ENCODE assay signal across 32 cellular contexts in genomic region chr6:3449750-3450305, GRCh38. TPM values are rescaled to one million over a fixed set of nuclear protein-coding genes. Genes with fewer than 3 reads are reported as not detected.
DNase-seq lines count a peak whose midpoint lies in the region; ATAC-seq, FAIRE-seq and TF ChIP-seq lines count a peak whose summit lies in the region.
"Had no signal": no experiment of that assay in that cellular context is flagged by ENCODE, and none has a peak within 500 bp of the region (broad histone marks: within the 10 kb centered on the region; RNA-seq: fewer than 3 reads in every experiment).

No MANE protein-coding gene starts in this region.

- TF ChIP-seq CTCF in GM12865 (IDR thresholded peaks at IDR 0.05; ENCODE audit: insufficient read depth, low read depth, low read length, missing control alignments): no peak
- no peak for TF ChIP-seq CTCF in GM12878 (IDR thresholded peaks at IDR 0.05 in 2 of 3, conservative IDR thresholded peaks at IDR 0.05 in 1 of 3; ENCODE audit: control insufficient read depth in 2 of 3, extremely low read depth in 1 of 3, insufficient read depth in 1 of 3, low read depth in 3 of 3, low read length in 3 of 3)
- no peak for TF ChIP-seq CTCF in gastroesophageal sphincter (IDR thresholded peaks at IDR 0.05)
- no peak for TF ChIP-seq CTCF in upper lobe of left lung (IDR thresholded peaks at IDR 0.05)

- H3K4me3 ChIP-seq in GM12865 (ENCODE audit: low read depth, low read length) (no peak overlapping the region), GM12878 (no peak overlapping the region), gastroesophageal sphincter (no peak overlapping the region), upper lobe of left lung (no peak overlapping the region)
- H3K4me3 ChIP-seq: dorsolateral prefrontal cortex, left lung, right lobe of liver, uterus had no signal

- POLR2A ChIA-PET in GM12878 (lab: Charles Lee): no interaction called here

- H3K27me3 ChIP-seq in GM12878 (replicated peaks in 1 of 2; ENCODE audit: control insufficient read depth in 2 of 2, insufficient read depth in 2 of 2, low read length in 1 of 2): no peaks in the 10 kb centered on the region; a peak in 1 of 4 replicates
- H3K27me3 ChIP-seq in gastroesophageal sphincter: no peaks in the 10 kb centered on the region
- H3K27me3 ChIP-seq in upper lobe of left lung: no peaks in the 10 kb centered on the region
- H3K27me3 ChIP-seq: dorsolateral prefrontal cortex, right lobe of liver, uterus had no signal

- H2AFZ ChIP-seq in GM12878 (ENCODE audit: control insufficient read depth, low read depth, low read length): no peak overlapping the region

- SMC1A ChIA-PET in GM12878 (lab: Charles Lee; ENCODE audit: uncharacterized antibody, unreplicated experiment): interaction anchor here (0.7 to 1.6 kb wide), 4 partner anchors 13 to 39 kb away, joined by 3 to 5 read pairs (median 4); no protein-coding TSS in a partner anchor

- H3K27ac ChIP-seq in GM12878 (ENCODE audit: control insufficient read depth, insufficient read depth) (no peak overlapping the region), gastroesophageal sphincter (no peak overlapping the region), upper lobe of left lung (no peak overlapping the region)
- H3K27ac ChIP-seq: dorsolateral prefrontal cortex, HL-60, left lung, neutrophil, uterus had no signal

- TF ChIP-seq RAD21 in GM12878 (IDR thresholded peaks at IDR 0.05; ENCODE audit: insufficient read depth, low read depth, low read length): no peak

- CTCF ChIA-PET in GM12878 (lab: Yijun Ruan, JAX): no interaction called here

- peak; percentile 73 for ATAC-seq in GM18868 (IDR thresholded peaks at IDR 0.05; ENCODE audit: unreplicated experiment)
- peak; percentile 50 for ATAC-seq in HG02884 (IDR thresholded peaks at IDR 0.05; ENCODE audit: unreplicated experiment)
- ATAC-seq in GM12878: peak; percentile 82
- ATAC-seq in gastroesophageal sphincter: no peak
- no peak for ATAC-seq in upper lobe of left lung (ENCODE audit: low FRiP score in 2 of 2)
- ATAC-seq: activated CD8-positive, alpha-beta T cell treated with anti-CD3 and anti-CD28 coated beads, Interleukin-2, amount 10 ng/mL, durations not matched to agents 7 days and 5 days; left lung; right lobe of liver had no signal

- TF ChIP-seq POLR2A in GM12878 (IDR thresholded peaks at IDR 0.05; ENCODE audit: low read depth, low read length) (no peak), gastroesophageal sphincter (IDR thresholded peaks at IDR 0.05) (no peak), upper lobe of left lung (IDR thresholded peaks at IDR 0.05) (no peak)

- RAD21 ChIA-PET in GM12878 (lab: Charles Lee; ENCODE audit: unreplicated experiment): no interaction called here

- H4K20me1 ChIP-seq in GM12878 (ENCODE audit: control insufficient read depth, insufficient read depth): no peaks in the 10 kb centered on the region

- H3K9me3 ChIP-seq in GM12878 (replicated peaks; ENCODE audit: control insufficient read depth, insufficient read depth, low read length) (no peaks in the 10 kb centered on the region; the same call in 2 of the 3 replicates), gastroesophageal sphincter (no peaks in the 10 kb centered on the region), upper lobe of left lung (no peaks in the 10 kb centered on the region)
- H3K9me3 ChIP-seq: left lung, neutrophil, right lobe of liver, uterus had no signal

- FAIRE-seq in GM12878 (lab: Jason Lieb, UNC): peak; percentile 82
- FAIRE-seq: GM12892, TTC549 had no signal

- H3K4me1 ChIP-seq in GM12878 (ENCODE audit: control insufficient read depth, insufficient read depth, low read length) (peaks cover 13% of the 10 kb centered on the region), gastroesophageal sphincter (peaks cover 0 to 38% (median 14%) of the 10 kb centered on the region in 3 donors), upper lobe of left lung (peaks cover 0 to 15% (median 9%) of the 10 kb centered on the region in 4 donors)
- H3K4me1 ChIP-seq: left lung, uterus had no signal

- H3K36me3 ChIP-seq in GM12878 (ENCODE audit: control insufficient read depth in 2 of 2, insufficient read depth in 2 of 2, low read length in 1 of 2): no peaks in the 10 kb centered on the region
- no peaks in the 10 kb centered on the region for H3K36me3 ChIP-seq in gastroesophageal sphincter
- no peaks in the 10 kb centered on the region for H3K36me3 ChIP-seq in upper lobe of left lung
- H3K36me3 ChIP-seq: left lung, neutrophil, right lobe of liver, uterus had no signal

- DNase-seq in GM12865 (ENCODE audit: low read depth): peak; percentile 28
- DNase-seq in GM12878 (ENCODE audit: low read depth, low spot score): peak; percentile 26
- DNase-seq in NCI-H2171 (lab: John Stamatoyannopoulos, UW): no peak
- DNase-seq in upper lobe of left lung: no peak
- no peak for DNase-seq in activated CD8-positive, alpha-beta memory T cell treated with anti-CD3 and anti-CD28 coated beads, Interleukin-2, amount 50 U/mL, for 4 hours
- DNase-seq: activated CD4-positive, alpha-beta T cell treated with anti-CD3 and anti-CD28 coated beads for 1 hour; activated CD8-positive, alpha-beta T cell treated with anti-CD3 and anti-CD28 coated beads, Interleukin-2, amount 10 ng/mL, durations not matched to agents 7 days and 5 days; activated effector memory CD4-positive, alpha-beta T cell treated with Interleukin-2 at 50 U/mL for 16 hours; C1 segment of cervical spinal cord; cerebellar nuclear complex; DMS79 treated with DMSO at 0.1 percent for 48 hours; dorsolateral prefrontal cortex; GF-D8; Karpas-422; left lung; mesendoderm; MV-4-11; NCI-H146; NCI-H2107; NCI-H446 treated with DMSO at 0.1 percent for 48 hours; NCI-H82; right lobe of liver; RPMI8226; stimulated activated CD4-positive, alpha-beta T cell treated with anti-CD3 and anti-CD28 coated beads, Interleukin-2, amount 100 ng/mL, for 48 hours; uterus had no signal

- no peak overlapping the region for H3K9ac ChIP-seq in GM12878 (ENCODE audit: control insufficient read depth, insufficient read depth, low read length)

- 34% methylated on average over 5 of the region's 5 CpGs for WGBS in GM12878 (ENCODE audit: insufficient coverage, insufficient replicate concordance, low lambda C conversion rate, missing lambda C conversion rate)
- 90 to 91% methylated on average over 4 to 5 of the region's 5 CpGs for WGBS in gastroesophageal sphincter (ENCODE audit: low coverage in 1 of 2), 2 donors
- 86 to 89% methylated on average over 5 of the region's 5 CpGs for WGBS in upper lobe of left lung, 2 donors

- BruUV-seq in GM12878 (replicated peaks; lab: Mats Ljungman, UMichigan): no TSS peak

- intact Hi-C loops in GM12878 (cut with micrococcal nuclease; ENCODE audit: unreplicated experiment): no loop called here

- in situ Hi-C loops in GM12878 (cut with MboI): no loop called here

- 0 out of 4 replicates have a peak, but pooled peaks of 1 of the 2 experiments have one; percentile 23 for TF ChIP-seq EP300 in GM12878 (IDR thresholded peaks at IDR 0.05; ENCODE audit: borderline replicate concordance in 1 of 2, control insufficient read depth in 1 of 2, low read depth in 2 of 2, low read length in 2 of 2)
- no peak for TF ChIP-seq EP300 in gastroesophageal sphincter (IDR thresholded peaks at IDR 0.05)
- TF ChIP-seq EP300 in upper lobe of left lung (IDR thresholded peaks at IDR 0.05): no peak

- H3K79me2 ChIP-seq in GM12878 (ENCODE audit: control insufficient read depth, insufficient read depth, low read length): no peaks in the 10 kb centered on the region

- 0 out of 2 replicates have a peak overlapping the region, but pooled peaks have one; percentile 17 for H3K4me2 ChIP-seq in GM12878 (ENCODE audit: control insufficient read depth, insufficient read depth)

TF ChIP-seq in GM12878, 131 proteins besides CTCF, POLR2A, EP300 and RAD21 (continues in another document):
- TF ChIP-seq BACH1 (IDR thresholded peaks at IDR 0.05; ENCODE audit: borderline replicate concordance): no peak
- peak; percentile 42 for TF ChIP-seq ATF7 (IDR thresholded peaks at IDR 0.05; ENCODE audit: low read depth)

RNA-seq across cellular contexts. Expression of gene SLC22A23, which starts 7.0 kb away (rescaled TPM):
- 117 and 146 TPM in 2 replicates for total RNA-seq in GM12878 (2013; cell fraction: nucleolus; rRNA removed)
- total RNA-seq in GM12878 (2014; rRNA removed) (1.7 and 1.9 TPM in 2 replicates), GM12878 (2014; rRNA removed; fragmentation: Illumina TruSeq; extraction: Trizol) (0.67 and 0.88 TPM in 2 replicates), GM12878 (2021) (2.4 and 3.0 TPM in 2 replicates), gastroesophageal sphincter (10 to 100 TPM in 1 of 4 donors, 1 to 10 TPM in 3; 6.2 to 10.8 (median 7.8) TPM), upper lobe of left lung (10 to 100 TPM; 18.2 to 73.1 (median 28.3) TPM)
- polyA plus RNA-seq in GM12878 (2011; ENCODE audit: low read depth): 0.80 TPM
- polyA plus RNA-seq in GM12878 (2011; rRNA removed) (0.14 and 0.42 TPM in 2 replicates), GM12878 (2014; fragmentation: Illumina TruSeq; extraction: Trizol) (0.33 and 0.94 TPM in 2 replicates), GM12878 (2014; fragmentation: Nextera tagmentation; extraction: Ambion mirVana) (under 1 TPM; 0.20 to 0.24 TPM), GM12878 (2014; rRNA removed) (1.1 and 1.4 TPM in 2 replicates), GM12878 (2016; fragmentation: Nextera tagmentation; extraction: Ambion mirVana) (under 1 TPM; 0.55 to 0.81 TPM)
- 0.52 and 0.57 TPM in 2 replicates for polyA plus RNA-seq in GM12878 (2011; cell fraction: cytosol; rRNA removed)
- 1.6 and 1.9 TPM in 2 replicates for polyA plus RNA-seq in GM12878 (2011; cell fraction: nucleus; rRNA removed)
- 1.1 and 1.5 TPM in 2 replicates for polyA plus RNA-seq in GM12878 (2012)
- 1.0 and 1.3 TPM in 2 replicates for polyA minus RNA-seq in GM12878 (2011; rRNA and poly(A)+ RNA removed)
- not detected in 2 replicates for polyA minus RNA-seq in GM12878 (2011; cell fraction: cytosol; rRNA and poly(A)+ RNA removed)
- 2.2 and 2.7 TPM in 2 replicates for polyA minus RNA-seq in GM12878 (2011; cell fraction: nucleus; rRNA and poly(A)+ RNA removed)

Comparison
In these comparisons a context has a peak if more than half of its experiments do, and no peak if none do; other contexts are left out.
1. DNase-seq: peak in GM12865 (single experiment) and GM12878 (single experiment); none in NCI-H2171 (single experiment), upper lobe of left lung (0 of 2) and activated CD8-positive, alpha-beta memory T cell treated with anti-CD3 and anti-CD28 coated beads, Interleukin-2, amount 50 U/mL, for 4 hours (single experiment).
2. ATAC-seq: peak in GM18868 (single experiment), HG02884 (single experiment) and GM12878 (single experiment); none in gastroesophageal sphincter (single experiment) and upper lobe of left lung (0 of 2).